ENCODE assay signal across 2 cellular contexts in genomic region chr1:223711173-223711572, GRCh38.
TF ChIP-seq lines count a peak whose summit lies in the region.

No MANE protein-coding gene starts in this region.

TF ChIP-seq in HCT116, 20 proteins besides CTCF, POLR2A, EP300 and RAD21:
- TF ChIP-seq YY1 (IDR thresholded peaks at IDR 0.05; ENCODE audit: extremely low read depth, insufficient replicate concordance, low read depth, low read length): no peak
- TF ChIP-seq EZH2phosphoT487 (IDR thresholded peaks at IDR 0.05; ENCODE audit: borderline replicate concordance): no peak
- TF ChIP-seq ZFX (IDR thresholded peaks at IDR 0.05): no peak
- TF ChIP-seq CEBPB (IDR thresholded peaks at IDR 0.05; ENCODE audit: low read depth): no peak
TF ChIP-seq in HCT116: peak in this region for 0.

TF ChIP-seq in K562, 482 proteins besides CTCF, POLR2A, EP300 and RAD21:
- TF ChIP-seq CEBPB (tag; IDR thresholded peaks at IDR 0.05): no peak
- TF ChIP-seq FOXJ2 (tag; IDR thresholded peaks at IDR 0.05): peak; percentile 61; the same call in 1 of the 2 replicates
- peak; percentile 84 for TF ChIP-seq NFIC (IDR thresholded peaks at IDR 0.05)
